Comparison of ENCODE assay signal across 1 cellular context in the genomic region with DNA sequence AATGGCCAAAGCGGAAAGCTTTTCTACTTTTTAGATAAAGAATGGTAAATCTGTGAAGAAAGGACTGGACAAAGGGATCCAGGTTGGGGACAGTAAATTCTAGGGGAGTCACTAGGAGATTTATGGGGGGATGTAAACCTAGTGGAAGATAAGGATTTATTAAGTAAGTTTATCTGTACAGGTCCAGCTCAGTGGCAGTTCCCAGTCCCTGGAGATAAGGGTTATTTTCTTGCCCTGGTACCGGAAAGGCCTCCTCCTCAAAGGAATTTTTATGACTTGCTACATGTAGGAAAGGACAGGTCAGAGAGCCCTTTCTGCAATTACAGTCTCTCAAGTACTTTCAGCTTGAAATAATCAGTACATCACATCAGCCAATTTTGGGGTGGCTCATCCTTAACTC.
TF ChIP-seq lines count a peak whose summit lies in the region.

No MANE protein-coding gene starts in this region.

TF ChIP-seq in WTC11, 78 proteins besides CTCF, POLR2A, EP300 and RAD21 (continued from another document):
- TF ChIP-seq ARID4B (CRISPR knock-in tag; IDR thresholded peaks at IDR 0.05; ENCODE audit: borderline replicate concordance) (no peak), TEAD1 (CRISPR knock-in tag; IDR thresholded peaks at IDR 0.05) (no peak), KAT7 (CRISPR knock-in tag; IDR thresholded peaks at IDR 0.05; ENCODE audit: borderline replicate concordance) (no peak), FOXP1 (CRISPR knock-in tag; IDR thresholded peaks at IDR 0.05; ENCODE audit: borderline replicate concordance) (no peak), SP1 (CRISPR knock-in tag; conservative IDR thresholded peaks at IDR 0.05) (no peak)
